In the genomic region with DNA sequence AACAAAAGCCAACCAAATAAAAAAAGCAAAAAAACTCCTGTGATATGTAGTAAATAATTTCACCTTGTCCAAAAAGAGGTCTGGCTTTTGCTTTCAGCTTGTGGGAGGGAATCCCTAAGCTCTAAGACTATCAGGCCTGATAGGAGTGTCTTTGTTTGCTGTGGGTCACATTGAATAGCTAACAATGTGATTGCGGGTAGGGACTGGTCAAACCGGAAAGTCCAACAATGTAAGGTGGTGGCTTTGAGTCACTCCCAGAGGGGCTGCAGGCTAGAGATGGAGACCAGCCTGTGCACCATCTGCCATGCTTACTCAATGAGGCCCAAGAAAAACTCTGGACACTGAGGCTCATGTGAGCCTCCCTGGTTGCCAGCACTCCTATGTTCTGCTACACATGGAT, we compare ENCODE assay signal across 17 cellular contexts.
DNase-seq lines count a peak whose midpoint lies in the region; ATAC-seq and TF ChIP-seq lines count a peak whose summit lies in the region.
"Had no signal": no experiment of that assay in that cellular context is flagged by ENCODE, and none has a peak within 500 bp of the region (broad histone marks: within the 10 kb centered on the region; RNA-seq: fewer than 3 reads in every experiment).

No MANE protein-coding gene starts in this region.

- ATAC-seq in left colon = peak; percentile 85
- no peak for ATAC-seq in HG03378 (IDR thresholded peaks at IDR 0.05; ENCODE audit: unreplicated experiment)

- peak; percentile 31 for DNase-seq in NCI-H146 (lab: John Stamatoyannopoulos, UW)
- no peak for DNase-seq in NCI-H146 treated with DMSO at 0.1 percent for 48 hours (lab: John Stamatoyannopoulos, UW; ENCODE audit: unreplicated experiment)
- peak in 1 of 2 donors; percentile 38 for DNase-seq in left colon
- no peak for DNase-seq in ureter (ENCODE audit: low spot score)
- DNase-seq in activated CD4-positive, alpha-beta T cell treated with anti-CD3 and anti-CD28 coated beads, Interleukin-2, amount 50 U/mL, for 4 hours = no peak
- DNase-seq in GM03348 (ENCODE audit: low spot score) = no peak
- DNase-seq: 8988T; CD8-positive, alpha-beta memory T cell; DMS153; HFFc6; NCI-H1417 treated with DMSO at 0.1 percent for 48 hours; NCI-H2029 treated with DMSO at 0.1 percent for 48 hours; NCI-H82 had no signal

- intact Hi-C loops in left colon (cut with DNase I, micrococcal nuclease) = loop anchor here in 1 of 2 donors (10.0 kb wide), 1 partner anchor 263 kb away; no protein-coding TSS in a partner anchor

- H3K27ac ChIP-seq in VCaP = peak overlapping the region; percentile 21; the same call in 1 of the 2 replicates
- H3K27ac ChIP-seq: HL-60, SJSA1 had no signal

- no peak for TF ChIP-seq CTCF in VCaP (conservative IDR thresholded peaks at IDR 0.05)
